13 cellular contexts compared by ENCODE assay signal in the genomic region with DNA sequence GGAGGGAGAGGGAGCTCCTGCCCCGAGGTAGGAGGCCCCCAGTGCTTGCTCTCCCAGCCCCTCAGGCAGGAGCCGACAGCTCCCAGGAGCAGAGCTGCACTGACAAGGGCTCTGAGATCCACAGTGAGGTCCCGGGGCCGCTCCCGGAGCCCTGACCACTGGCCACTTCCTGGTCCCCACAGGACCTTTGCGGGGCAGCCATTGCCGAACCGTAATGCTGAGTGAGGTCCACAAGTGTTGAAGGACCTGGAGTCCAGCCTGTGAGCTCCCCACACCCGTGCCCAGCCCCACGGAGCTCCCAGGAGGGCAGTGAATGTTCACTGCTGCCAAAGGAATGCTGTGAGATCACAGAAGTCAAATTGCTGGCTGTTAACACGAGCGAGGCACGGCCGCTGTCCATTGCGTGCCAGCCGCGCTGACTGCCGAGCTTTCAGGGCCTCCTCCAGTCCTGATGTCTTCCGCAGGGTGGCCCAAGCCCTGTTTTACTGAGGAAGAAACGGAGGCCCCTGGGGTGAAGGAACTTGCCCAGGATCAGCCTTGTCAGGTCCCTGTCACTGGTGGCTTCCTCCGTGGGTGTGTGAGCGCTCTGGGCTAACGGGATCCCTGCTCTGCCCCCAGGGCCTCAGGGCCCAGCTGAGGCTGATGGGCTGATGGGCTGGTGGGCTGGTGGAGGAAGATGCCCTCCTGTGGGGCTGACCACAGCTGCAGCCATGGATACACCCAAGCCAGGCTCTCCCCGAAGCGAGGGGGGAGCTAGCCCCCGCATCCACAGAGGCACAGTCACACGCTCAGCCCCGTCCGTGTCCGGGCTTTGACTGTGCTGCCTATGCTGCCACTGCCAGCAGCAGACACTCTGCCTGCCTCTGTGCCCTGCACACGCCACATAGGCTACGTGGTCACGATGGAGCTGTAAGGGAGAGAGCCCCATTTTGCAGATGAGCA.
DNase-seq lines count a peak whose midpoint lies in the region; ATAC-seq and TF ChIP-seq lines count a peak whose summit lies in the region.
"Had no signal": no experiment of that assay in that cellular context is flagged by ENCODE, and none has a peak within 500 bp of the region (broad histone marks: within the 10 kb centered on the region; RNA-seq: fewer than 3 reads in every experiment).

No MANE protein-coding gene starts in this region.

- peak; percentile 37 for DNase-seq in AG09309 (ENCODE audit: low read depth)
- no peak for DNase-seq in RWPE1 (ENCODE audit: low spot score)
- DNase-seq in fibroblast of gingiva (ENCODE audit: low read depth) = peak; percentile 62
- DNase-seq in myocyte (ENCODE audit: low read depth) = peak; percentile 90
- no peak for DNase-seq in activated CD4-positive, alpha-beta T cell treated with anti-CD3 and anti-CD28 coated beads for 1 hour
- DNase-seq in CD1c-positive myeloid dendritic cell (ENCODE audit: extremely low spot score) = no peak
- DNase-seq in BE2C = no peak
- DNase-seq: AML-193, amygdala, NCI-H187 had no signal

- no peaks in the 10 kb centered on the region for H3K36me3 ChIP-seq in BE2C
- H3K36me3 ChIP-seq: suprapubic skin had no signal

- peak overlapping the region; percentile 5; the same call in 1 of the 2 replicates for H3K27ac ChIP-seq in RWPE1
- H3K27ac ChIP-seq: suprapubic skin had no signal

- ATAC-seq in activated T-helper 17 cell treated with anti-CD3 and anti-CD28 coated beads, Interleukin-2, amount 50 U/mL, for 72 hours (replicated peaks) = no peak
- ATAC-seq: esophagus mucosa had no signal

- H3K4me1 ChIP-seq in BE2C = no peaks in the 10 kb centered on the region

- peaks cover 3% of the 10 kb centered on the region for H3K27me3 Mint-ChIP-seq in activated T-helper 17 cell treated with anti-CD3 and anti-CD28 coated beads, Interleukin-2, amount 50 U/mL, for 72 hours

- CTCF ChIA-PET in RWPE1 (lab: Yijun Ruan, JAX) = interaction anchor here (0.5 kb wide), 1 partner anchor 43 kb away, joined by 3 read pairs; no protein-coding TSS in a partner anchor

- no peak overlapping the region for H3K4me3 ChIP-seq in AG09309 (ENCODE audit: control insufficient read depth, low read depth, low read length)
- no peak overlapping the region for H3K4me3 ChIP-seq in BE2C (ENCODE audit: low read depth, low read length)
- H3K4me3 ChIP-seq: suprapubic skin had no signal

- no peak overlapping the region for H3K4me3 Mint-ChIP-seq in activated T-helper 17 cell treated with anti-CD3 and anti-CD28 coated beads, Interleukin-2, amount 50 U/mL, for 72 hours

- H3K9me3 Mint-ChIP-seq in activated T-helper 17 cell treated with anti-CD3 and anti-CD28 coated beads, Interleukin-2, amount 50 U/mL, for 72 hours = no peaks in the 10 kb centered on the region

- H3K9me3 ChIP-seq in BE2C = no peaks in the 10 kb centered on the region
- H3K9me3 ChIP-seq: suprapubic skin had no signal

- H3K27ac Mint-ChIP-seq in activated T-helper 17 cell treated with anti-CD3 and anti-CD28 coated beads, Interleukin-2, amount 50 U/mL, for 72 hours = no peak overlapping the region

- no peaks in the 10 kb centered on the region for H3K4me1 Mint-ChIP-seq in activated T-helper 17 cell treated with anti-CD3 and anti-CD28 coated beads, Interleukin-2, amount 50 U/mL, for 72 hours

- POLR2A ChIA-PET in RWPE1 (lab: Yijun Ruan, JAX; ENCODE audit: low non-redundant PET) = no interaction called here

- peak; percentile 12 for TF ChIP-seq CTCF in AG09309 (IDR thresholded peaks at IDR 0.05; ENCODE audit: control insufficient read depth, insufficient read depth, low read depth, low read length, missing control alignments)
- no peak for TF ChIP-seq CTCF in RWPE1 (conservative IDR thresholded peaks at IDR 0.05; ENCODE audit: low read depth)
- TF ChIP-seq CTCF in BE2C (IDR thresholded peaks at IDR 0.05; ENCODE audit: low read depth, low read length) = no peak

- H3K36me3 Mint-ChIP-seq in activated T-helper 17 cell treated with anti-CD3 and anti-CD28 coated beads, Interleukin-2, amount 50 U/mL, for 72 hours (ENCODE audit: low read depth) = no peaks in the 10 kb centered on the region

- H3K27me3 ChIP-seq in BE2C = no peaks in the 10 kb centered on the region

Comparison
In these comparisons a context has a peak if more than half of its experiments do, and no peak if none do; other contexts are left out.
1. DNase-seq: peak in AG09309 (single experiment), fibroblast of gingiva (single experiment) and myocyte (single experiment); none in RWPE1 (single experiment), activated CD4-positive, alpha-beta T cell treated with anti-CD3 and anti-CD28 coated beads for 1 hour (single experiment), CD1c-positive myeloid dendritic cell (single experiment) and BE2C (single experiment).